In genomic region chr1:225517221-225517620, GRCh38 we compare ENCODE assay signal across 17 cellular contexts.
"Had no signal": no experiment of that assay in that cellular context is flagged by ENCODE, and none has a peak within 500 bp of the region (broad histone marks: within the 10 kb centered on the region; RNA-seq: fewer than 3 reads in every experiment).

No MANE protein-coding gene starts in this region.

- H3K9me3 ChIP-seq: esophagus squamous epithelium, transverse colon, vagina had no signal

- H3K4me1 Mint-ChIP-seq: activated CD4-positive, alpha-beta T cell treated with anti-CD3 and anti-CD28 coated beads for 36 hours; activated naive CD8-positive, alpha-beta T cell treated with anti-CD3 and anti-CD28 coated beads, Interleukin-2, amount 10 ng/mL, durations not matched to agents 7 days and 5 days; naive thymus-derived CD4-positive, alpha-beta T cell; stimulated activated naive B cell treated with anti-CD40 and anti-IgM and Interleukin-4, amounts not matched to agents 10 μg/mL and 1 μg/mL and 100 μg/mL, for 72 hours had no signal

- H3K36me3 Mint-ChIP-seq: activated naive CD8-positive, alpha-beta T cell treated with anti-CD3 and anti-CD28 coated beads, Interleukin-2, amount 10 ng/mL, durations not matched to agents 7 days and 5 days; naive thymus-derived CD4-positive, alpha-beta T cell had no signal

- H3K9me3 Mint-ChIP-seq: activated naive CD8-positive, alpha-beta T cell treated with anti-CD3 and anti-CD28 coated beads, Interleukin-2, amount 10 ng/mL, durations not matched to agents 7 days and 5 days; activated T-cell treated with anti-CD3 and anti-CD28 coated beads, Interleukin-2, amount 50 U/mL, for 24 hours; activated T-helper 2 cell treated with anti-CD3 and anti-CD28 coated beads, Interferon-gamma antibody, Interleukin-2, Interleukin-4, amounts not matched to agents 10 μg/mL and 5 μg/mL and 100 μg/mL, durations not matched to agents 14 hours and 24 hours and 36 hours; naive thymus-derived CD4-positive, alpha-beta T cell; stimulated activated naive B cell treated with anti-CD40 and anti-IgM and Interleukin-4, amounts not matched to agents 10 μg/mL and 1 μg/mL and 100 μg/mL, for 72 hours had no signal

- H3K27me3 Mint-ChIP-seq: stimulated activated naive B cell treated with anti-CD40 and anti-IgM and Interleukin-4, amounts not matched to agents 10 μg/mL and 1 μg/mL and 100 μg/mL, for 72 hours had no signal

- H3K4me3 Mint-ChIP-seq: activated CD4-positive, alpha-beta T cell treated with anti-CD3 and anti-CD28 coated beads for 36 hours; activated naive CD8-positive, alpha-beta T cell treated with anti-CD3 and anti-CD28 coated beads, Interleukin-2, amount 10 ng/mL, durations not matched to agents 7 days and 5 days; activated T-cell treated with anti-CD3 and anti-CD28 coated beads, Interleukin-2, amount 50 U/mL, for 24 hours; naive thymus-derived CD4-positive, alpha-beta T cell; stimulated activated naive B cell treated with anti-CD40 and anti-IgM and Interleukin-4, amounts not matched to agents 10 μg/mL and 1 μg/mL and 100 μg/mL, for 72 hours had no signal

- H3K27me3 ChIP-seq: brain microvascular endothelial cell, esophagus squamous epithelium, transverse colon, vagina had no signal

- DNase-seq: activated CD4-positive, alpha-beta T cell treated with anti-CD3 and anti-CD28 coated beads for 36 hours; activated CD4-positive, alpha-beta T cell treated with anti-CD3 and anti-CD28 coated beads, Interleukin-2, amount 50 U/mL, for 48 hours; activated naive CD4-positive, alpha-beta T cell treated with Interleukin-2 at 50 U/mL for 16 hours; activated naive CD8-positive, alpha-beta T cell treated with anti-CD3 and anti-CD28 coated beads, Interleukin-2, amount 10 ng/mL, durations not matched to agents 7 days and 5 days; activated T-cell treated with anti-CD3 and anti-CD28 coated beads, Interleukin-2, amount 50 U/mL, for 24 hours; brain microvascular endothelial cell; central memory CD4-positive, alpha-beta T cell; effector CD4-positive, alpha-beta T cell; esophagus squamous epithelium; mesenchymal stem cell; naive thymus-derived CD4-positive, alpha-beta T cell; stimulated activated naive B cell treated with anti-CD40 and anti-IgM and Interleukin-4, amounts not matched to agents 10 μg/mL and 1 μg/mL and 100 μg/mL, for 72 hours; T-helper 2 cell; transverse colon had no signal

- ATAC-seq: activated CD4-positive, alpha-beta T cell treated with anti-CD3 and anti-CD28 coated beads for 36 hours; stimulated activated naive B cell treated with anti-CD40 and anti-IgM and Interleukin-4, amounts not matched to agents 10 μg/mL and 1 μg/mL and 100 μg/mL, for 72 hours had no signal

- H3K27ac ChIP-seq: brain microvascular endothelial cell, esophagus squamous epithelium, vagina had no signal

- H3K4me1 ChIP-seq: esophagus squamous epithelium, vagina had no signal

- H3K4me3 ChIP-seq: coronary artery, esophagus squamous epithelium, transverse colon, vagina had no signal

- H3K36me3 ChIP-seq: transverse colon had no signal

- H3K27ac Mint-ChIP-seq: activated CD4-positive, alpha-beta T cell treated with anti-CD3 and anti-CD28 coated beads for 36 hours; activated naive CD8-positive, alpha-beta T cell treated with anti-CD3 and anti-CD28 coated beads, Interleukin-2, amount 10 ng/mL, durations not matched to agents 7 days and 5 days; activated T-cell treated with anti-CD3 and anti-CD28 coated beads, Interleukin-2, amount 50 U/mL, for 24 hours; activated T-helper 2 cell treated with anti-CD3 and anti-CD28 coated beads, Interferon-gamma antibody, Interleukin-2, Interleukin-4, amounts not matched to agents 10 μg/mL and 5 μg/mL and 100 μg/mL, durations not matched to agents 14 hours and 24 hours and 36 hours; naive thymus-derived CD4-positive, alpha-beta T cell; stimulated activated naive B cell treated with anti-CD40 and anti-IgM and Interleukin-4, amounts not matched to agents 10 μg/mL and 1 μg/mL and 100 μg/mL, for 72 hours had no signal
